ENCODE assay signal across 8 cellular contexts in the genomic region with DNA sequence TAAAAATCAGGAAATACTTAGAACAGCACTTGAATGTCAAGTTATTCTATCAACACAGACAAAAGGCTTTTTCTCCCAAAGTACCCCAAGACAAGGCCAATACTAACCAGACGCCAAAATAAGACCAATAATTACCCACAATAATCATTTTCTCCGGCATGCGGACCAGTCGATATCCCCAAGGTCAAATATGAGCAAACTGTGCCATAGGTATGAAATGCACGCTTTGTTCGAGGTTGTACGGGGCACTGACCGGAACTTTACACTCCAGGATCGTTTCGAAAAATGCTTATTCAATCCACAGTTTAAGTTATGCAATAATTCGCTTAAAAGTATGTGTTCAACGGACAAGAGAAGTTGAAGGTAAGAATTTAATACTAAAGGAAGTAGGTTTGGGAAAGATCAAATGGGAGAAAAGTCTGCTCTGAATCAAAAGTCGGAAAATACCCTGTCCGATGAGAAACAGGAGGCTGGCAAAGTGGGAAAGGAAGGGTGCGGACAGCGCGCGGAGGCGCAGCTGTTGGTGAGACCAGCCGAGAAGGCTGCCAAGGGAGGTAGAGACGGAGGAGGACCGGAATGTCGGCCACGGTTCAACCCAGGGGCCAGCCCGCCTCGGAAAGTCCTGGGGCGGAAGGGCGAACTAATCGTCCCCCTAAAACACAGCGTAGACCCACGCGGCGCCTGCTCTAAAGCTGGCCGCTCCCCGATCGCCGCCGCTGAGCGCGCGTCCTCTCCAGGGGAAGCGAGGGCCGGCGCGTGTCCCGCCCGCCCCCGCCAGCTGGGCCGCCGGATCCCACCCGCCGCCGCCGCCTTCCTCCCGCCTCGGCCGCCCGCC. TPM values are rescaled to one million over a fixed set of nuclear protein-coding genes. Genes with fewer than 3 reads are reported as not detected.
DNase-seq lines count a peak whose midpoint lies in the region; ATAC-seq, FAIRE-seq and TF ChIP-seq lines count a peak whose summit lies in the region.

No MANE protein-coding gene starts in this region.

- H3K9ac ChIP-seq in mucosa of stomach (ENCODE audit: low read length) = peak overlapping the region; percentile 86

- peak overlapping the region; percentile 92 for H3K4me2 ChIP-seq in A549

- CTCF ChIA-PET in A549 (lab: Yijun Ruan, JAX) = interaction anchor here (1.1 to 1.9 kb wide), 4 partner anchors 9 to 248 kb away, joined by 3 to 10 read pairs (median 4); no protein-coding TSS in a partner anchor
- CTCF ChIA-PET in T-cell (lab: Charles Lee) = interaction anchor here (0.6 to 2.0 kb wide), 14 partner anchors 9 to 531 kb away, joined by 3 to 11 read pairs (median 6); a partner anchor contains a TSS

- no peak for FAIRE-seq in A549 (lab: Jason Lieb, UNC)

- peaks cover 22% of the 10 kb centered on the region; the same call in 2 of the 3 replicates for H3K4me1 ChIP-seq in A549
- no peaks in the 10 kb centered on the region for H3K4me1 ChIP-seq in esophagus (ENCODE audit: control insufficient read depth in 2 of 2, insufficient read depth in 2 of 2, low read length in 1 of 2)
- H3K4me1 ChIP-seq in mucosa of stomach (ENCODE audit: control insufficient read depth, insufficient read depth, low read length) = peaks cover 4% of the 10 kb centered on the region

- no peak for TF ChIP-seq EP300 in A549 (IDR thresholded peaks at IDR 0.05)

- DNase-seq in A549 (ENCODE audit: low read depth in 1 of 2, low spot score in 1 of 2) = peak in 1 of 2 experiments; percentile 6
- peak; percentile 46 for DNase-seq in GM04504 (ENCODE audit: low read depth)
- DNase-seq in HFF-Myc (ENCODE audit: extremely low read depth, low read depth) = no peak
- no peak for DNase-seq in MG63
- DNase-seq in T-cell = peak in 1 of 34 experiments; percentile 2
- no peak for DNase-seq in central memory CD4-positive, alpha-beta T cell

- TF ChIP-seq CTCF in A549 (IDR thresholded peaks at IDR 0.05) (no peak), HFF-Myc (IDR thresholded peaks at IDR 0.05; ENCODE audit: low read depth, low read length, missing control alignments) (no peak)

- TF ChIP-seq RAD21 in A549 (conservative IDR thresholded peaks at IDR 0.05 in 1 of 2, IDR thresholded peaks at IDR 0.05 in 1 of 2) = no peak

- H3K27ac Mint-ChIP-seq in T-cell = peak overlapping the region; percentile 94 to 97

- H3K9me3 ChIP-seq in A549 (0 out of 3 replicates have a peak, but pooled peaks cover 4% of the 10 kb centered on the region), MG63 (peaks cover 8% of the 10 kb centered on the region), esophagus (ENCODE audit: control insufficient read depth in 2 of 2, insufficient read depth in 1 of 2, low read depth in 1 of 2, low read length in 1 of 2) (no peaks in the 10 kb centered on the region), mucosa of stomach (ENCODE audit: control insufficient read depth, low read length) (no peaks in the 10 kb centered on the region)

- peak overlapping the region; percentile 98 to 100 (median 98) for H3K4me3 Mint-ChIP-seq in T-cell

- under 1% methylated on average over 22 of the region's 58 CpGs for WGBS in A549 (ENCODE audit: missing lambda C conversion rate)
- WGBS in esophagus, 2 donors = 0 to 1% methylated on average over 28 to 58 of the region's 58 CpGs

- ATAC-seq in A549 (peak; percentile 66 to 73), T-cell (replicated peaks in 1 of 4) (peak; percentile 33 to 46 (median 39))

- peaks cover 48 to 61% (median 54%) of the 10 kb centered on the region in 3 donors for H3K4me1 Mint-ChIP-seq in T-cell

- H3K36me3 ChIP-seq in MG63 = peaks cover 40% of the 10 kb centered on the region
- no peaks in the 10 kb centered on the region for H3K36me3 ChIP-seq in esophagus (ENCODE audit: control insufficient read depth in 2 of 2, insufficient read depth in 2 of 2, low read length in 1 of 2)
- no peaks in the 10 kb centered on the region for H3K36me3 ChIP-seq in mucosa of stomach (ENCODE audit: control insufficient read depth, insufficient read depth, low read length)

- no peak for TF ChIP-seq POLR2A in A549 (IDR thresholded peaks at IDR 0.05; ENCODE audit: low read length)

- peaks cover 0 to 2% (median 2%) of the 10 kb centered on the region in 3 donors for H3K9me3 Mint-ChIP-seq in T-cell

- peaks cover 13% of the 10 kb centered on the region for H3K36me3 Mint-ChIP-seq in T-cell

- H3K27me3 Mint-ChIP-seq in T-cell = no peaks in the 10 kb centered on the region

- H3K27ac ChIP-seq in A549 (peak overlapping the region; percentile 94 to 99), esophagus (ENCODE audit: low read depth in 2 of 2, low read length in 1 of 2) (peak overlapping the region; percentile 94 to 96)

- POLR2A ChIA-PET in A549 (lab: Yijun Ruan, JAX) (interaction anchor here (0.6 to 1.9 kb wide), 15 partner anchors 8 to 604 kb away, joined by 3 to 27 read pairs (median 4); a partner anchor contains a TSS), T-cell (lab: Charles Lee) (interaction anchor here (0.5 to 1.2 kb wide), 7 partner anchors 26 to 749 kb away, joined by 3 to 5 read pairs (median 3); a partner anchor contains a TSS)

- H3K27me3 ChIP-seq in MG63 = no peaks in the 10 kb centered on the region
- H3K27me3 ChIP-seq in esophagus (ENCODE audit: control insufficient read depth in 1 of 2, insufficient read depth in 2 of 2, low read length in 2 of 2) = no peaks in the 10 kb centered on the region
- H3K27me3 ChIP-seq in mucosa of stomach (ENCODE audit: control insufficient read depth, insufficient read depth, low read length) = no peaks in the 10 kb centered on the region

- H3K4me3 ChIP-seq in A549 (peak overlapping the region; percentile 79), HFF-Myc (replicated peaks; ENCODE audit: low read depth, low read length) (peak overlapping the region; percentile 93), MG63 (peak overlapping the region; percentile 69), esophagus (ENCODE audit: low read depth in 1 of 2, low read length in 2 of 2) (peak overlapping the region; percentile 83 to 100), mucosa of stomach (ENCODE audit: low read length) (peak overlapping the region; percentile 71)

TF ChIP-seq in A549, 52 proteins besides CTCF, POLR2A, EP300 and RAD21 (continues in another document):
- TF ChIP-seq FOXS1 (CRISPR knock-in tag; IDR thresholded peaks at IDR 0.05) = no peak
- TF ChIP-seq, protein P1, sequence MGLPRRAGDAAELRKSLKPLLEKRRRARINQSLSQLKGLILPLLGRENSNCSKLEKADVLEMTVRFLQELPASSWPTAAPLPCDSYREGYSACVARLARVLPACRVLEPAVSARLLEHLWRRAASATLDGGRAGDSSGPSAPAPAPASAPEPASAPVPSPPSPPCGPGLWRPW (IDR thresholded peaks at IDR 0.05) = no peak
- TF ChIP-seq SREBF2 (IDR thresholded peaks at IDR 0.05) = no peak
- no peak for TF ChIP-seq SMC3 (IDR thresholded peaks at IDR 0.05)
- TF ChIP-seq, protein P2, sequence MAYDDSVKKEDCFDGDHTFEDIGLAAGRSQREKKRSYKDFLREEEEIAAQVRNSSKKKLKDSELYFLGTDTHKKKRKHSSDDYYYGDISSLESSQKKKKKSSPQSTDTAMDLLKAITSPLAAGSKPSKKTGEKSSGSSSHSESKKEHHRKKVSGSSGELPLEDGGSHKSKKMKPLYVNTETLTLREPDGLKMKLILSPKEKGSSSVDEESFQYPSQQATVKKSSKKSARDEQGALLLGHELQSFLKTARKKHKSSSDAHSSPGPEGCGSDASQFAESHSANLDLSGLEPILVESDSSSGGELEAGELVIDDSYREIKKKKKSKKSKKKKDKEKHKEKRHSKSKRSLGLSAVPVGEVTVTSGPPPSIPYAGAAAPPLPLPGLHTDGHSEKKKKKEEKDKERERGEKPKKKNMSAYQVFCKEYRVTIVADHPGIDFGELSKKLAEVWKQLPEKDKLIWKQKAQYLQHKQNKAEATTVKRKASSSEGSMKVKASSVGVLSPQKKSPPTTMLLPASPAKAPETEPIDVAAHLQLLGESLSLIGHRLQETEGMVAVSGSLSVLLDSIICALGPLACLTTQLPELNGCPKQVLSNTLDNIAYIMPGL (CRISPR knock-in tag; IDR thresholded peaks at IDR 0.05; ENCODE audit: borderline replicate concordance) = no peak
- TF ChIP-seq, protein P3, sequence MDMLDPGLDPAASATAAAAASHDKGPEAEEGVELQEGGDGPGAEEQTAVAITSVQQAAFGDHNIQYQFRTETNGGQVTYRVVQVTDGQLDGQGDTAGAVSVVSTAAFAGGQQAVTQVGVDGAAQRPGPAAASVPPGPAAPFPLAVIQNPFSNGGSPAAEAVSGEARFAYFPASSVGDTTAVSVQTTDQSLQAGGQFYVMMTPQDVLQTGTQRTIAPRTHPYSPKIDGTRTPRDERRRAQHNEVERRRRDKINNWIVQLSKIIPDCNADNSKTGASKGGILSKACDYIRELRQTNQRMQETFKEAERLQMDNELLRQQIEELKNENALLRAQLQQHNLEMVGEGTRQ (IDR thresholded peaks at IDR 0.05) = no peak

RNA-seq across cellular contexts. Expression of a gene that starts 0.8 kb away (rescaled TPM):
- polyA plus RNA-seq in A549 (2011; rRNA removed) (0.54 and 1.2 TPM in 2 replicates), A549 (2017; fragmentation: RNase III; extraction: RNeasy Plus Mini Kit Qiagen cat#74134 plus additional on column Dnase treatment) (0.26 to 0.49 TPM (median 0.42 TPM) in 3 replicates), esophagus (1 to 10 TPM in 1 of 2 donors, under 1 TPM in 1; 0.48 to 1.3 TPM)
- polyA plus RNA-seq in A549 (2012; cell fraction: cytosol; rRNA removed) = 0.40 and 0.56 TPM in 2 replicates
- polyA plus RNA-seq in A549 (2012; cell fraction: nucleus; rRNA removed) = 0.61 and 0.95 TPM in 2 replicates
- not detected in 2 replicates for polyA minus RNA-seq in A549 (2011; rRNA and poly(A)+ RNA removed)
- not detected in 2 replicates for total RNA-seq in MG63 (2014; rRNA removed; shearing (Covaris generic); ENCODE audit: low replicate concordance)
- 1 to 10 TPM in 4 of 5 donors, under 1 TPM in 1; 0.25 to 3.5 (median 2.3) TPM for total RNA-seq in T-cell

RNA-seq across cellular contexts. Expression of a gene that starts 1.0 kb away (rescaled TPM):
- 59.3 and 103 TPM in 2 replicates for polyA plus RNA-seq in A549 (2011; rRNA removed)
- 85.2 and 100.0 TPM in 2 replicates for polyA plus RNA-seq in A549 (2012; cell fraction: cytosol; rRNA removed)
- polyA plus RNA-seq in A549 (2012; cell fraction: nucleus; rRNA removed) = 45.9 and 47.7 TPM in 2 replicates
- 135 to 143 TPM (median 143 TPM) in 3 replicates for polyA plus RNA-seq in A549 (2017; fragmentation: RNase III; extraction: RNeasy Plus Mini Kit Qiagen cat#74134 plus additional on column Dnase treatment)
- 12.8 and 14.5 TPM in 2 replicates for polyA minus RNA-seq in A549 (2011; rRNA and poly(A)+ RNA removed)
- total RNA-seq in MG63 (2014; rRNA removed; shearing (Covaris generic); ENCODE audit: low replicate concordance) = 119 and 120 TPM in 2 replicates
- 10 to 100 TPM; 21.7 to 41.1 (median 34.9) TPM for total RNA-seq in T-cell
- polyA plus RNA-seq in esophagus = 100 to 1,000 TPM; 104 to 121 TPM

RNA-seq across cellular contexts. Expression of a gene that starts 26.3 kb away (rescaled TPM):
- polyA plus RNA-seq in A549 (2011; rRNA removed) (42.4 and 49.8 TPM in 2 replicates), A549 (2017; fragmentation: RNase III; extraction: RNeasy Plus Mini Kit Qiagen cat#74134 plus additional on column Dnase treatment) (27.9 to 29.3 TPM (median 28.2 TPM) in 3 replicates), esophagus (10 to 100 TPM; 10.1 to 27.5 TPM)
- polyA plus RNA-seq in A549 (2012; cell fraction: cytosol; rRNA removed) = 12.7 and 12.9 TPM in 2 replicates
- polyA plus RNA-seq in A549 (2012; cell fraction: nucleus; rRNA removed) = 3.5 and 7.7 TPM in 2 replicates
- polyA minus RNA-seq in A549 (2011; rRNA and poly(A)+ RNA removed) = 4.5 and 5.1 TPM in 2 replicates
- 55.3 and 61.7 TPM in 2 replicates for total RNA-seq in MG63 (2014; rRNA removed; shearing (Covaris generic); ENCODE audit: low replicate concordance)
- total RNA-seq in T-cell = 10 to 100 TPM; 40.8 to 52.1 (median 43.6) TPM
